Comparison of ENCODE assay signal across 1 cellular context in genomic region chr11:204587-205109, GRCh38.
TF ChIP-seq lines count a peak whose summit lies in the region.

No MANE protein-coding gene starts in this region.

TF ChIP-seq in H1, 55 proteins besides CTCF, POLR2A, EP300 and RAD21:
- TF ChIP-seq SP4 (IDR thresholded peaks at IDR 0.05; ENCODE audit: low read length) (no peak), FOSL1 (IDR thresholded peaks at IDR 0.05; ENCODE audit: insufficient read depth, low read depth, low read length) (no peak), KDM1A (IDR thresholded peaks at IDR 0.05; ENCODE audit: borderline replicate concordance, low read length) (no peak), E2F6 (IDR thresholded peaks at IDR 0.05) (no peak), GABPA (IDR thresholded peaks at IDR 0.05; ENCODE audit: borderline replicate concordance, insufficient read depth, low read length) (no peak), BACH1 (IDR thresholded peaks at IDR 0.05; ENCODE audit: low read length) (no peak), SAP30 (IDR thresholded peaks at IDR 0.05; ENCODE audit: insufficient read depth, insufficient replicate concordance, low read length) (no peak), MAFK (IDR thresholded peaks at IDR 0.05; ENCODE audit: low read depth, low read length) (no peak), JUN (IDR thresholded peaks at IDR 0.05; ENCODE audit: low read depth, low read length) (no peak), RXRA (IDR thresholded peaks at IDR 0.05; ENCODE audit: insufficient read depth, low read depth, low read length) (no peak)
- TF ChIP-seq, protein P1, sequence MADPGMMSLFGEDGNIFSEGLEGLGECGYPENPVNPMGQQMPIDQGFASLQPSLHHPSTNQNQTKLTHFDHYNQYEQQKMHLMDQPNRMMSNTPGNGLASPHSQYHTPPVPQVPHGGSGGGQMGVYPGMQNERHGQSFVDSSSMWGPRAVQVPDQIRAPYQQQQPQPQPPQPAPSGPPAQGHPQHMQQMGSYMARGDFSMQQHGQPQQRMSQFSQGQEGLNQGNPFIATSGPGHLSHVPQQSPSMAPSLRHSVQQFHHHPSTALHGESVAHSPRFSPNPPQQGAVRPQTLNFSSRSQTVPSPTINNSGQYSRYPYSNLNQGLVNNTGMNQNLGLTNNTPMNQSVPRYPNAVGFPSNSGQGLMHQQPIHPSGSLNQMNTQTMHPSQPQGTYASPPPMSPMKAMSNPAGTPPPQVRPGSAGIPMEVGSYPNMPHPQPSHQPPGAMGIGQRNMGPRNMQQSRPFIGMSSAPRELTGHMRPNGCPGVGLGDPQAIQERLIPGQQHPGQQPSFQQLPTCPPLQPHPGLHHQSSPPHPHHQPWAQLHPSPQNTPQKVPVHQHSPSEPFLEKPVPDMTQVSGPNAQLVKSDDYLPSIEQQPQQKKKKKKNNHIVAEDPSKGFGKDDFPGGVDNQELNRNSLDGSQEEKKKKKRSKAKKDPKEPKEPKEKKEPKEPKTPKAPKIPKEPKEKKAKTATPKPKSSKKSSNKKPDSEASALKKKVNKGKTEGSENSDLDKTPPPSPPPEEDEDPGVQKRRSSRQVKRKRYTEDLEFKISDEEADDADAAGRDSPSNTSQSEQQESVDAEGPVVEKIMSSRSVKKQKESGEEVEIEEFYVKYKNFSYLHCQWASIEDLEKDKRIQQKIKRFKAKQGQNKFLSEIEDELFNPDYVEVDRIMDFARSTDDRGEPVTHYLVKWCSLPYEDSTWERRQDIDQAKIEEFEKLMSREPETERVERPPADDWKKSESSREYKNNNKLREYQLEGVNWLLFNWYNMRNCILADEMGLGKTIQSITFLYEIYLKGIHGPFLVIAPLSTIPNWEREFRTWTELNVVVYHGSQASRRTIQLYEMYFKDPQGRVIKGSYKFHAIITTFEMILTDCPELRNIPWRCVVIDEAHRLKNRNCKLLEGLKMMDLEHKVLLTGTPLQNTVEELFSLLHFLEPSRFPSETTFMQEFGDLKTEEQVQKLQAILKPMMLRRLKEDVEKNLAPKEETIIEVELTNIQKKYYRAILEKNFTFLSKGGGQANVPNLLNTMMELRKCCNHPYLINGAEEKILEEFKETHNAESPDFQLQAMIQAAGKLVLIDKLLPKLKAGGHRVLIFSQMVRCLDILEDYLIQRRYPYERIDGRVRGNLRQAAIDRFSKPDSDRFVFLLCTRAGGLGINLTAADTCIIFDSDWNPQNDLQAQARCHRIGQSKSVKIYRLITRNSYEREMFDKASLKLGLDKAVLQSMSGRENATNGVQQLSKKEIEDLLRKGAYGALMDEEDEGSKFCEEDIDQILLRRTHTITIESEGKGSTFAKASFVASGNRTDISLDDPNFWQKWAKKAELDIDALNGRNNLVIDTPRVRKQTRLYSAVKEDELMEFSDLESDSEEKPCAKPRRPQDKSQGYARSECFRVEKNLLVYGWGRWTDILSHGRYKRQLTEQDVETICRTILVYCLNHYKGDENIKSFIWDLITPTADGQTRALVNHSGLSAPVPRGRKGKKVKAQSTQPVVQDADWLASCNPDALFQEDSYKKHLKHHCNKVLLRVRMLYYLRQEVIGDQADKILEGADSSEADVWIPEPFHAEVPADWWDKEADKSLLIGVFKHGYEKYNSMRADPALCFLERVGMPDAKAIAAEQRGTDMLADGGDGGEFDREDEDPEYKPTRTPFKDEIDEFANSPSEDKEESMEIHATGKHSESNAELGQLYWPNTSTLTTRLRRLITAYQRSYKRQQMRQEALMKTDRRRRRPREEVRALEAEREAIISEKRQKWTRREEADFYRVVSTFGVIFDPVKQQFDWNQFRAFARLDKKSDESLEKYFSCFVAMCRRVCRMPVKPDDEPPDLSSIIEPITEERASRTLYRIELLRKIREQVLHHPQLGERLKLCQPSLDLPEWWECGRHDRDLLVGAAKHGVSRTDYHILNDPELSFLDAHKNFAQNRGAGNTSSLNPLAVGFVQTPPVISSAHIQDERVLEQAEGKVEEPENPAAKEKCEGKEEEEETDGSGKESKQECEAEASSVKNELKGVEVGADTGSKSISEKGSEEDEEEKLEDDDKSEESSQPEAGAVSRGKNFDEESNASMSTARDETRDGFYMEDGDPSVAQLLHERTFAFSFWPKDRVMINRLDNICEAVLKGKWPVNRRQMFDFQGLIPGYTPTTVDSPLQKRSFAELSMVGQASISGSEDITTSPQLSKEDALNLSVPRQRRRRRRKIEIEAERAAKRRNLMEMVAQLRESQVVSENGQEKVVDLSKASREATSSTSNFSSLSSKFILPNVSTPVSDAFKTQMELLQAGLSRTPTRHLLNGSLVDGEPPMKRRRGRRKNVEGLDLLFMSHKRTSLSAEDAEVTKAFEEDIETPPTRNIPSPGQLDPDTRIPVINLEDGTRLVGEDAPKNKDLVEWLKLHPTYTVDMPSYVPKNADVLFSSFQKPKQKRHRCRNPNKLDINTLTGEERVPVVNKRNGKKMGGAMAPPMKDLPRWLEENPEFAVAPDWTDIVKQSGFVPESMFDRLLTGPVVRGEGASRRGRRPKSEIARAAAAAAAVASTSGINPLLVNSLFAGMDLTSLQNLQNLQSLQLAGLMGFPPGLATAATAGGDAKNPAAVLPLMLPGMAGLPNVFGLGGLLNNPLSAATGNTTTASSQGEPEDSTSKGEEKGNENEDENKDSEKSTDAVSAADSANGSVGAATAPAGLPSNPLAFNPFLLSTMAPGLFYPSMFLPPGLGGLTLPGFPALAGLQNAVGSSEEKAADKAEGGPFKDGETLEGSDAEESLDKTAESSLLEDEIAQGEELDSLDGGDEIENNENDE (IDR thresholded peaks at IDR 0.05; ENCODE audit: insufficient replicate concordance, low read length): no peak
- TF ChIP-seq, protein P2, sequence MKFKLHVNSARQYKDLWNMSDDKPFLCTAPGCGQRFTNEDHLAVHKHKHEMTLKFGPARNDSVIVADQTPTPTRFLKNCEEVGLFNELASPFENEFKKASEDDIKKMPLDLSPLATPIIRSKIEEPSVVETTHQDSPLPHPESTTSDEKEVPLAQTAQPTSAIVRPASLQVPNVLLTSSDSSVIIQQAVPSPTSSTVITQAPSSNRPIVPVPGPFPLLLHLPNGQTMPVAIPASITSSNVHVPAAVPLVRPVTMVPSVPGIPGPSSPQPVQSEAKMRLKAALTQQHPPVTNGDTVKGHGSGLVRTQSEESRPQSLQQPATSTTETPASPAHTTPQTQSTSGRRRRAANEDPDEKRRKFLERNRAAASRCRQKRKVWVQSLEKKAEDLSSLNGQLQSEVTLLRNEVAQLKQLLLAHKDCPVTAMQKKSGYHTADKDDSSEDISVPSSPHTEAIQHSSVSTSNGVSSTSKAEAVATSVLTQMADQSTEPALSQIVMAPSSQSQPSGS (IDR thresholded peaks at IDR 0.05; ENCODE audit: low read length): no peak
TF ChIP-seq in H1: peak in this region for 0.
